13 cellular contexts compared by ENCODE assay signal in genomic region chr1:51679435-51679834, GRCh38.
A peak's percentile ranks its signal among the peaks of the same experiment; 100 is the strongest.
DNase-seq lines count a peak whose midpoint lies in the region; ATAC-seq and TF ChIP-seq lines count a peak whose summit lies in the region.
"Had no signal": no experiment of that assay in that cellular context is flagged by ENCODE, and none has a peak within 500 bp of the region (broad histone marks: within the 10 kb centered on the region; RNA-seq: fewer than 3 reads in every experiment).

No MANE protein-coding gene starts in this region.

- no peaks in the 10 kb centered on the region for H3K9me3 ChIP-seq in PC-3 (ENCODE audit: low read length)
- no peaks in the 10 kb centered on the region for H3K9me3 ChIP-seq in gastrocnemius medialis

- H3K4me2 ChIP-seq in PC-3 (ENCODE audit: low read length), result no peak overlapping the region

- no peaks in the 10 kb centered on the region for H3K36me3 Mint-ChIP-seq in activated CD8-positive, alpha-beta T cell treated with anti-CD3 and anti-CD28 coated beads for 36 hours (ENCODE audit: low read depth)
- H3K36me3 Mint-ChIP-seq in activated CD8-positive, alpha-beta T cell treated with anti-CD3 and anti-CD28 coated beads, Interleukin-2, amount 10 ng/mL, durations not matched to agents 7 days and 5 days (ENCODE audit: low read depth), result no peaks in the 10 kb centered on the region
- H3K36me3 Mint-ChIP-seq: natural killer cell treated with Interleukin-12 subunit alpha and Interleukin-12 subunit beta and Interleukin-15 and Interleukin-18, amount 100 ng/mL, for 72 hours had no signal

- in situ Hi-C loops in gastrocnemius medialis (cut with MboI; ENCODE audit: low sequenced_read_pairs in 4 of 4), result no loop called here

- H3K27ac Mint-ChIP-seq in activated CD8-positive, alpha-beta T cell treated with anti-CD3 and anti-CD28 coated beads for 36 hours, result no peak overlapping the region
- H3K27ac Mint-ChIP-seq in activated CD8-positive, alpha-beta T cell treated with anti-CD3 and anti-CD28 coated beads, Interleukin-2, amount 10 ng/mL, durations not matched to agents 7 days and 5 days, result no peak overlapping the region
- H3K27ac Mint-ChIP-seq: natural killer cell treated with Interleukin-12 subunit alpha and Interleukin-12 subunit beta and Interleukin-15 and Interleukin-18, amount 100 ng/mL, for 72 hours; type B pancreatic cell had no signal

- no TSS peak for BruUV-seq in PC-3 (replicated peaks; lab: Mats Ljungman, UMichigan)

- H3K36me3 ChIP-seq in PC-3 (ENCODE audit: low read depth, low read length) (no peaks in the 10 kb centered on the region), gastrocnemius medialis (no peaks in the 10 kb centered on the region)

- intact Hi-C loops in activated CD8-positive, alpha-beta T cell treated with anti-CD3 and anti-CD28 coated beads for 36 hours (cut with micrococcal nuclease), result no loop called here
- intact Hi-C loops in PC-3 (cut with micrococcal nuclease), result no loop called here
- intact Hi-C loops in gastrocnemius medialis (cut with DNase I; ENCODE audit: low total_unique reads), result no loop called here

- H3K27ac ChIP-seq in PC-3 (ENCODE audit: low read length) (no peak overlapping the region), gastrocnemius medialis (peak overlapping the region; percentile 63 to 75 (median 72))

- H3K9me2 ChIP-seq in PC-3 (replicated peaks; ENCODE audit: low read length), result no peaks in the 10 kb centered on the region

- H3K9me3 Mint-ChIP-seq in activated CD8-positive, alpha-beta T cell treated with anti-CD3 and anti-CD28 coated beads for 36 hours, result no peaks in the 10 kb centered on the region
- no peaks in the 10 kb centered on the region for H3K9me3 Mint-ChIP-seq in activated CD8-positive, alpha-beta T cell treated with anti-CD3 and anti-CD28 coated beads, Interleukin-2, amount 10 ng/mL, durations not matched to agents 7 days and 5 days (ENCODE audit: insufficient read depth)
- H3K9me3 Mint-ChIP-seq: natural killer cell treated with Interleukin-12 subunit alpha and Interleukin-12 subunit beta and Interleukin-15 and Interleukin-18, amount 100 ng/mL, for 72 hours; type B pancreatic cell had no signal

- H4K20me1 ChIP-seq in PC-3 (ENCODE audit: low read length), result no peaks in the 10 kb centered on the region

- no peaks in the 10 kb centered on the region for H3F3A ChIP-seq in PC-3 (ENCODE audit: low read length, unreplicated experiment)

- H3K4me3 Mint-ChIP-seq in activated CD8-positive, alpha-beta T cell treated with anti-CD3 and anti-CD28 coated beads for 36 hours, result no peak overlapping the region
- no peak overlapping the region for H3K4me3 Mint-ChIP-seq in activated CD8-positive, alpha-beta T cell treated with anti-CD3 and anti-CD28 coated beads, Interleukin-2, amount 10 ng/mL, durations not matched to agents 7 days and 5 days
- H3K4me3 Mint-ChIP-seq: natural killer cell treated with Interleukin-12 subunit alpha and Interleukin-12 subunit beta and Interleukin-15 and Interleukin-18, amount 100 ng/mL, for 72 hours; type B pancreatic cell had no signal

- TF ChIP-seq CTCF in activated CD8-positive, alpha-beta T cell treated with anti-CD3 and anti-CD28 coated beads for 36 hours (IDR thresholded peaks at IDR 0.05), result no peak
- TF ChIP-seq CTCF in PC-3 (conservative IDR thresholded peaks at IDR 0.05; ENCODE audit: low read depth, low read length) (no peak), gastrocnemius medialis (IDR thresholded peaks at IDR 0.05 in 4 of 5, conservative IDR thresholded peaks at IDR 0.05 in 1 of 5) (no peak)

- ATAC-seq in activated CD8-positive, alpha-beta T cell treated with anti-CD3 and anti-CD28 coated beads for 36 hours, result peak; percentile 85
- no peak for ATAC-seq in activated CD8-positive, alpha-beta T cell treated with anti-CD3 and anti-CD28 coated beads, Interleukin-2, amount 10 ng/mL, durations not matched to agents 7 days and 5 days
- ATAC-seq in HG02610 (IDR thresholded peaks at IDR 0.05; ENCODE audit: unreplicated experiment), result peak; percentile 93
- ATAC-seq in PC-3, result peak; percentile 77
- peak; percentile 89 to 90 for ATAC-seq in gastrocnemius medialis
- ATAC-seq: natural killer cell treated with Interleukin-12 subunit alpha and Interleukin-12 subunit beta and Interleukin-15 and Interleukin-18, amount 100 ng/mL, for 72 hours had no signal

- H3K27me3 ChIP-seq in PC-3 (ENCODE audit: low read length), result no peaks in the 10 kb centered on the region
- H3K27me3 ChIP-seq in gastrocnemius medialis, result no peaks in the 10 kb centered on the region

- H2AFZ ChIP-seq in PC-3 (ENCODE audit: low read length), result no peak overlapping the region

- no peaks in the 10 kb centered on the region for H3K4me1 Mint-ChIP-seq in activated CD8-positive, alpha-beta T cell treated with anti-CD3 and anti-CD28 coated beads for 36 hours (ENCODE audit: low read depth)
- H3K4me1 Mint-ChIP-seq in activated CD8-positive, alpha-beta T cell treated with anti-CD3 and anti-CD28 coated beads, Interleukin-2, amount 10 ng/mL, durations not matched to agents 7 days and 5 days (ENCODE audit: low read depth), result peaks cover 5% of the 10 kb centered on the region

- no peaks in the 10 kb centered on the region for H3K27me3 Mint-ChIP-seq in activated CD8-positive, alpha-beta T cell treated with anti-CD3 and anti-CD28 coated beads for 36 hours
- H3K27me3 Mint-ChIP-seq in activated CD8-positive, alpha-beta T cell treated with anti-CD3 and anti-CD28 coated beads, Interleukin-2, amount 10 ng/mL, durations not matched to agents 7 days and 5 days (ENCODE audit: low read depth), result no peaks in the 10 kb centered on the region
- H3K27me3 Mint-ChIP-seq: natural killer cell treated with Interleukin-12 subunit alpha and Interleukin-12 subunit beta and Interleukin-15 and Interleukin-18, amount 100 ng/mL, for 72 hours; type B pancreatic cell had no signal

- POLR2A ChIA-PET in activated CD8-positive, alpha-beta T cell treated with anti-CD3 and anti-CD28 coated beads for 36 hours (lab: Charles Lee), result no interaction called here
- POLR2A ChIA-PET in activated CD8-positive, alpha-beta T cell treated with anti-CD3 and anti-CD28 coated beads, Interleukin-2, amount 10 ng/mL, durations not matched to agents 7 days and 5 days (lab: Charles Lee), result no interaction called here
- POLR2A ChIA-PET in PC-3 (lab: Charles Lee; ENCODE audit: unreplicated experiment), result no interaction called here

- H3K4me1 ChIP-seq in PC-3 (ENCODE audit: insufficient read depth, low read length) (no peaks in the 10 kb centered on the region), gastrocnemius medialis (peaks cover 23 to 45% of the 10 kb centered on the region in 2 donors)

- DNase-seq in activated CD8-positive, alpha-beta T cell treated with anti-CD3 and anti-CD28 coated beads for 36 hours, result no peak
- DNase-seq in activated CD8-positive, alpha-beta T cell treated with anti-CD3 and anti-CD28 coated beads, Interleukin-2, amount 10 ng/mL, durations not matched to agents 7 days and 5 days, result no peak
- peak; percentile 60 for DNase-seq in PC-3
- DNase-seq in gastrocnemius medialis, result no peak
- DNase-seq in NCI-H1092 (lab: John Stamatoyannopoulos, UW), result no peak
- no peak for DNase-seq in putamen (ENCODE audit: low spot score)
- no peak for DNase-seq in superior temporal gyrus (ENCODE audit: extremely low spot score)
- DNase-seq: central memory CD4-positive, alpha-beta T cell; NCI-H510A; SIG-M5 had no signal

- H3K9ac ChIP-seq in PC-3 (ENCODE audit: low read length), result no peak overlapping the region

- TF ChIP-seq POLR2A in gastrocnemius medialis (IDR thresholded peaks at IDR 0.05), result no peak

- H3K4me3 ChIP-seq in PC-3 (ENCODE audit: low read length) (no peak overlapping the region), gastrocnemius medialis (no peak overlapping the region)

- CTCF ChIA-PET in activated CD8-positive, alpha-beta T cell treated with anti-CD3 and anti-CD28 coated beads for 36 hours (lab: Charles Lee), result no interaction called here
- CTCF ChIA-PET in activated CD8-positive, alpha-beta T cell treated with anti-CD3 and anti-CD28 coated beads, Interleukin-2, amount 10 ng/mL, durations not matched to agents 7 days and 5 days (lab: Charles Lee), result no interaction called here
- CTCF ChIA-PET in PC-3 (lab: Charles Lee), result no interaction called here

- H3K79me2 ChIP-seq in PC-3 (ENCODE audit: low read length), result no peaks in the 10 kb centered on the region; the same call in 1 of the 2 replicates
